In genomic region chr9:76018767-76019166, GRCh38 we compare ENCODE assay signal across 22 cellular contexts.
DNase-seq lines count a peak whose midpoint lies in the region; ATAC-seq and TF ChIP-seq lines count a peak whose summit lies in the region.
"Had no signal": no experiment of that assay in that cellular context is flagged by ENCODE, and none has a peak within 500 bp of the region (broad histone marks: within the 10 kb centered on the region; RNA-seq: fewer than 3 reads in every experiment).

No MANE protein-coding gene starts in this region.

- no peak overlapping the region for H3K9ac ChIP-seq in Loucy (ENCODE audit: low read depth, low read length, poor library complexity, severe bottlenecking)

- peak overlapping the region; percentile 6 for H3K4me2 ChIP-seq in Loucy (ENCODE audit: low read depth, low read length, poor library complexity, severe bottlenecking)

- no peaks in the 10 kb centered on the region for H3K9me2 ChIP-seq in Loucy (replicated peaks; ENCODE audit: low read depth, low read length)

- H3K36me3 Mint-ChIP-seq in activated T-cell treated with anti-CD3 and anti-CD28 coated beads, Interleukin-2, amount 50 U/mL, for 24 hours (ENCODE audit: low read depth): no peaks in the 10 kb centered on the region
- H3K36me3 Mint-ChIP-seq in activated naive CD8-positive, alpha-beta T cell treated with anti-CD3 and anti-CD28 coated beads for 36 hours: peaks cover 14% of the 10 kb centered on the region
- H3K36me3 Mint-ChIP-seq in naive thymus-derived CD4-positive, alpha-beta T cell: peaks cover 7 to 22% (median 12%) of the 10 kb centered on the region in 5 donors

- peak; percentile 51 for ATAC-seq in naive thymus-derived CD4-positive, alpha-beta T cell
- ATAC-seq in psoas muscle (no peak), foreskin keratinocyte (no peak), HG03354 (IDR thresholded peaks at IDR 0.05; ENCODE audit: poor library complexity, severe bottlenecking, unreplicated experiment) (no peak)

- H3K36me3 ChIP-seq in Loucy (ENCODE audit: insufficient read depth, low read length): no peaks in the 10 kb centered on the region
- H3K36me3 ChIP-seq in naive thymus-derived CD4-positive, alpha-beta T cell (ENCODE audit: control insufficient read depth in 2 of 3, insufficient read depth in 3 of 3, low read length in 3 of 3): no peaks in the 10 kb centered on the region
- H3K36me3 ChIP-seq in psoas muscle (ENCODE audit: insufficient read depth in 1 of 2, low read depth in 1 of 2): no peaks in the 10 kb centered on the region

- peaks cover 41% of the 10 kb centered on the region for H3K4me1 ChIP-seq in Loucy (ENCODE audit: insufficient read depth, low read length, poor library complexity, severe bottlenecking)
- H3K4me1 ChIP-seq in naive thymus-derived CD4-positive, alpha-beta T cell (ENCODE audit: control insufficient read depth in 2 of 2, insufficient read depth in 2 of 2, low read length in 2 of 2): peaks cover 0 to 69% of the 10 kb centered on the region in 2 donors
- no peaks in the 10 kb centered on the region for H3K4me1 ChIP-seq in psoas muscle
- no peaks in the 10 kb centered on the region for H3K4me1 ChIP-seq in foreskin keratinocyte

- H4K20me1 ChIP-seq in Loucy (ENCODE audit: insufficient read depth, low read length, poor library complexity, severe bottlenecking): no peaks in the 10 kb centered on the region

- no peaks in the 10 kb centered on the region for H3F3A ChIP-seq in Loucy (ENCODE audit: low read depth)

- H2AFZ ChIP-seq in Loucy (ENCODE audit: low read length): no peak overlapping the region

- no peaks in the 10 kb centered on the region for H3K9me3 Mint-ChIP-seq in activated T-cell treated with anti-CD3 and anti-CD28 coated beads, Interleukin-2, amount 50 U/mL, for 24 hours
- H3K9me3 Mint-ChIP-seq in activated naive CD8-positive, alpha-beta T cell treated with anti-CD3 and anti-CD28 coated beads for 36 hours: no peaks in the 10 kb centered on the region
- H3K9me3 Mint-ChIP-seq in naive thymus-derived CD4-positive, alpha-beta T cell: peaks cover 0 to 10% (median 0%) of the 10 kb centered on the region in 11 donors
- H3K9me3 Mint-ChIP-seq: activated B cell treated with CpG ODN at 0.5 μM for 24 hours; dendritic cell treated with granulocyte-macrophage colony-stimulating factor and Interleukin-4, amounts not matched to agents 40 ng/mL and 50 ng/mL, for 4 days; IgD-negative memory B cell had no signal

- no peaks in the 10 kb centered on the region for H3K9me3 ChIP-seq in Loucy (ENCODE audit: insufficient read depth, low read depth, low read length)
- no peaks in the 10 kb centered on the region for H3K9me3 ChIP-seq in naive thymus-derived CD4-positive, alpha-beta T cell (ENCODE audit: control insufficient read depth in 2 of 3, low read length in 3 of 3)
- H3K9me3 ChIP-seq in psoas muscle: no peaks in the 10 kb centered on the region
- H3K9me3 ChIP-seq: transverse colon had no signal

- no peak overlapping the region for H3K4me3 Mint-ChIP-seq in activated T-cell treated with anti-CD3 and anti-CD28 coated beads, Interleukin-2, amount 50 U/mL, for 24 hours
- H3K4me3 Mint-ChIP-seq in activated naive CD8-positive, alpha-beta T cell treated with anti-CD3 and anti-CD28 coated beads for 36 hours: no peak overlapping the region
- peak overlapping the region; percentile 51 to 79 (median 67) for H3K4me3 Mint-ChIP-seq in naive thymus-derived CD4-positive, alpha-beta T cell
- H3K4me3 Mint-ChIP-seq: activated B cell treated with CpG ODN at 0.5 μM for 24 hours; dendritic cell treated with granulocyte-macrophage colony-stimulating factor and Interleukin-4, amounts not matched to agents 40 ng/mL and 50 ng/mL, for 4 days; IgD-negative memory B cell had no signal

- no peak for DNase-seq in activated T-cell treated with anti-CD3 and anti-CD28 coated beads, Interleukin-2, amount 50 U/mL, for 24 hours
- DNase-seq in activated T-cell treated with anti-CD3 and anti-CD28 coated beads, Interleukin-2, amount 50 U/mL, for 1 hour: no peak
- no peak for DNase-seq in activated naive CD8-positive, alpha-beta T cell treated with anti-CD3 and anti-CD28 coated beads for 36 hours
- DNase-seq in naive thymus-derived CD4-positive, alpha-beta T cell: peak in 4 of 9 donors; percentile 24 to 41 (median 32)
- DNase-seq in psoas muscle (no peak), foreskin keratinocyte (no peak)
- DNase-seq: activated B cell treated with CpG ODN at 0.5 μM for 24 hours; activated CD8-positive, alpha-beta memory T cell treated with anti-CD3 and anti-CD28 coated beads for 24 hours; anterior cingulate cortex; caudate nucleus; GF-D8; NCI-H1105 treated with DMSO at 0.1 percent for 48 hours; NCI-H2029; NCI-H2227 treated with DMSO at 0.1 percent for 48 hours; NCI-H748 treated with DMSO at 0.1 percent for 48 hours had no signal

- no peaks in the 10 kb centered on the region for H3K27me3 Mint-ChIP-seq in activated T-cell treated with anti-CD3 and anti-CD28 coated beads, Interleukin-2, amount 50 U/mL, for 24 hours
- H3K27me3 Mint-ChIP-seq in activated naive CD8-positive, alpha-beta T cell treated with anti-CD3 and anti-CD28 coated beads for 36 hours: no peaks in the 10 kb centered on the region
- H3K27me3 Mint-ChIP-seq in naive thymus-derived CD4-positive, alpha-beta T cell: no peaks in the 10 kb centered on the region
- H3K27me3 Mint-ChIP-seq: activated B cell treated with CpG ODN at 0.5 μM for 24 hours; dendritic cell treated with granulocyte-macrophage colony-stimulating factor and Interleukin-4, amounts not matched to agents 40 ng/mL and 50 ng/mL, for 4 days; IgD-negative memory B cell had no signal

- CTCF ChIA-PET in naive thymus-derived CD4-positive, alpha-beta T cell (lab: Charles Lee): no interaction called here

- H3K27me3 ChIP-seq in Loucy (ENCODE audit: insufficient read depth, low read length, poor library complexity, severe bottlenecking) (no peaks in the 10 kb centered on the region), psoas muscle (ENCODE audit: insufficient read depth in 3 of 3, low read length in 2 of 3) (no peaks in the 10 kb centered on the region), foreskin keratinocyte (no peaks in the 10 kb centered on the region)
- H3K27me3 ChIP-seq in naive thymus-derived CD4-positive, alpha-beta T cell (ENCODE audit: control insufficient read depth in 2 of 2, insufficient read depth in 2 of 2, low read length in 2 of 2): no peaks in the 10 kb centered on the region
- H3K27me3 ChIP-seq: transverse colon had no signal

- H3K79me2 ChIP-seq in Loucy (ENCODE audit: insufficient read depth, low read length): no peaks in the 10 kb centered on the region

- peak overlapping the region; percentile 57 for H3K27ac ChIP-seq in naive thymus-derived CD4-positive, alpha-beta T cell (ENCODE audit: low read depth, low read length)
- no peak overlapping the region for H3K27ac ChIP-seq in psoas muscle
- no peak overlapping the region for H3K27ac ChIP-seq in foreskin keratinocyte
- H3K27ac ChIP-seq: transverse colon had no signal

- TF ChIP-seq CTCF in Loucy (conservative IDR thresholded peaks at IDR 0.05; ENCODE audit: low read length) (no peak), psoas muscle (IDR thresholded peaks at IDR 0.05) (no peak), foreskin keratinocyte (conservative IDR thresholded peaks at IDR 0.05) (no peak)

- peak overlapping the region; percentile 2 for H3K27ac Mint-ChIP-seq in activated T-cell treated with anti-CD3 and anti-CD28 coated beads, Interleukin-2, amount 50 U/mL, for 24 hours
- peak overlapping the region; percentile 11 for H3K27ac Mint-ChIP-seq in activated naive CD8-positive, alpha-beta T cell treated with anti-CD3 and anti-CD28 coated beads for 36 hours
- H3K27ac Mint-ChIP-seq in naive thymus-derived CD4-positive, alpha-beta T cell: peak overlapping the region; percentile 57 to 99 (median 89)
- H3K27ac Mint-ChIP-seq: activated B cell treated with CpG ODN at 0.5 μM for 24 hours; dendritic cell treated with granulocyte-macrophage colony-stimulating factor and Interleukin-4, amounts not matched to agents 40 ng/mL and 50 ng/mL, for 4 days; IgD-negative memory B cell; progenitor cell of endocrine pancreas had no signal

- no peak overlapping the region for H3K4me3 ChIP-seq in Loucy (ENCODE audit: low read length, poor library complexity, severe bottlenecking)
- no peak overlapping the region for H3K4me3 ChIP-seq in naive thymus-derived CD4-positive, alpha-beta T cell (ENCODE audit: low read length)
- no peak overlapping the region for H3K4me3 ChIP-seq in psoas muscle
- H3K4me3 ChIP-seq: lung, transverse colon had no signal

- intact Hi-C loops in naive thymus-derived CD4-positive, alpha-beta T cell (cut with micrococcal nuclease): loop anchor here (1.0 kb wide), 2 partner anchors 9 to 16 kb away; no protein-coding TSS in a partner anchor
- intact Hi-C loops in psoas muscle (cut with DNase I): no loop called here

- peaks cover 66% of the 10 kb centered on the region for H3K4me1 Mint-ChIP-seq in activated T-cell treated with anti-CD3 and anti-CD28 coated beads, Interleukin-2, amount 50 U/mL, for 24 hours (ENCODE audit: low read depth)
- peaks cover 72% of the 10 kb centered on the region for H3K4me1 Mint-ChIP-seq in activated naive CD8-positive, alpha-beta T cell treated with anti-CD3 and anti-CD28 coated beads for 36 hours
- H3K4me1 Mint-ChIP-seq in naive thymus-derived CD4-positive, alpha-beta T cell: peaks cover 50 to 100% (median 96%) of the 10 kb centered on the region in 7 donors
- H3K4me1 Mint-ChIP-seq: activated B cell treated with CpG ODN at 0.5 μM for 24 hours, IgD-negative memory B cell had no signal

- WGBS in psoas muscle, 3 donors: 77 to 89% (median 82%) methylated on average over 2 of the region's 2 CpGs

- POLR2A ChIA-PET in naive thymus-derived CD4-positive, alpha-beta T cell (lab: Charles Lee): interaction anchor here (0.7 to 1.3 kb wide), 2 partner anchors 15 to 215 kb away, joined by 4 to 6 read pairs; no protein-coding TSS in a partner anchor

Comparison
In these comparisons a context has a peak if more than half of its experiments do, and no peak if none do; other contexts are left out.
1. H3K27ac Mint-ChIP-seq: peak in every context shown above with its lines; median percentile 89 in naive thymus-derived CD4-positive, alpha-beta T cell; 11 in activated naive CD8-positive, alpha-beta T cell treated with anti-CD3 and anti-CD28 coated beads for 36 hours; 2 in activated T-cell treated with anti-CD3 and anti-CD28 coated beads, Interleukin-2, amount 50 U/mL, for 24 hours.
2. H3K4me3 Mint-ChIP-seq: peak in naive thymus-derived CD4-positive, alpha-beta T cell (10 of 10); none in activated T-cell treated with anti-CD3 and anti-CD28 coated beads, Interleukin-2, amount 50 U/mL, for 24 hours (single experiment) and activated naive CD8-positive, alpha-beta T cell treated with anti-CD3 and anti-CD28 coated beads for 36 hours (single experiment).
3. intact Hi-C loops: an anchor here in naive thymus-derived CD4-positive, alpha-beta T cell (1.0 kb wide); none called in psoas muscle.